Comparison of ENCODE assay signal across 21 cellular contexts in genomic region chr1:203371288-203371687, GRCh38. TPM values are rescaled to one million over a fixed set of nuclear protein-coding genes. Genes with fewer than 3 reads are reported as not detected.
"Had no signal": no experiment of that assay in that cellular context is flagged by ENCODE, and none has a peak within 500 bp of the region (broad histone marks: within the 10 kb centered on the region; RNA-seq: fewer than 3 reads in every experiment).

No MANE protein-coding gene starts in this region.

- H3K27ac ChIP-seq: esophagus squamous epithelium, heart right ventricle, left lung, neutrophil, parathyroid adenoma, right lobe of liver, suprapubic skin, transverse colon, upper lobe of right lung had no signal

- H3K79me2 ChIP-seq: parathyroid adenoma had no signal

- ATAC-seq: heart right ventricle; left cardiac atrium; left lung; naive thymus-derived CD8-positive, alpha-beta T cell; right lobe of liver; stimulated activated naive B cell treated with anti-CD40 and anti-IgM and Interleukin-4, amounts not matched to agents 10 μg/mL and 1 μg/mL and 100 μg/mL, for 72 hours; upper lobe of right lung had no signal

- H3K27me3 ChIP-seq: esophagus squamous epithelium, heart right ventricle, left lung, neutrophil, right lobe of liver, suprapubic skin, transverse colon, upper lobe of right lung, uterus had no signal

- H3K4me3 ChIP-seq: esophagus squamous epithelium, heart right ventricle, left lung, right lobe of liver, suprapubic skin, transverse colon, upper lobe of right lung, uterus had no signal

- H3K36me3 ChIP-seq: esophagus squamous epithelium, heart right ventricle, left lung, neutrophil, right lobe of liver, suprapubic skin, transverse colon, upper lobe of right lung, uterus had no signal

- H2AFZ ChIP-seq: parathyroid adenoma had no signal

- H3K9me3 ChIP-seq: esophagus squamous epithelium, heart right ventricle, left lung, neutrophil, right lobe of liver, suprapubic skin, transverse colon, upper lobe of right lung, uterus had no signal

- H3K9ac ChIP-seq: parathyroid adenoma had no signal

- DNase-seq: effector CD8-positive, alpha-beta T cell; esophagus squamous epithelium; foreskin melanocyte; glutamatergic neuron; heart right ventricle; hippocampal formation; left cardiac atrium; left lung; naive thymus-derived CD8-positive, alpha-beta T cell; nephron progenitor cell; small intestine; stimulated activated CD4-positive, alpha-beta T cell treated with anti-CD3 and anti-CD28 coated beads, Interleukin-15, amount 100 ng/mL, for 24 hours; stimulated activated CD4-positive, alpha-beta T cell treated with anti-CD3 and anti-CD28 coated beads, Interleukin-2, amount 100 ng/mL, for 48 hours; stimulated activated naive B cell treated with anti-CD40 and anti-IgM and Interleukin-4, amounts not matched to agents 10 μg/mL and 1 μg/mL and 100 μg/mL, for 72 hours; transverse colon; upper lobe of right lung; uterus had no signal

- H3K4me1 ChIP-seq: parathyroid adenoma, right lobe of liver had no signal

RNA-seq across cellular contexts. Expression of gene FMOD, which starts 20.4 kb away (rescaled TPM):
- total RNA-seq: naive thymus-derived CD8-positive, alpha-beta T cell had no signal
- polyA plus RNA-seq: naive thymus-derived CD8-positive, alpha-beta T cell had no signal
